35 cellular contexts compared by ENCODE assay signal in the genomic region with DNA sequence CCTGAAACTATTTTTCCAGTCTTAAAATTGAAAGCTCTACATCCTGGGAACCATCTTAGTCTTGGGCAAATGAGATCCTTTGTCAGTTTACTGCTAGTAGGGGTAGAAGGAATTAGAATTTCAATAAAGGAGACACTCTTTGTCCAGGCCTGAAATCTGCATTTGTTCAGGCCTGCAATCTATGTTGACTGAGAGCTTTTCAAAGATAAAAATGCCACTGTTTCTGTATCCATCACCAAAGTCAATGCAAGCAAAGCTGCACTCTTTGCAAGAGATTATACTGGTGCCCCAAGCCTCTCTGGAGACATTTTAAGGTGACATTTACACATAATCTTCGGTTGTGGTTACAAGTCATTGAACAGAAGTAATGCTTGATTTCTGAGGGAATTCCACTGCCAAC.
"Had no signal": no experiment of that assay in that cellular context is flagged by ENCODE, and none has a peak within 500 bp of the region (broad histone marks: within the 10 kb centered on the region; RNA-seq: fewer than 3 reads in every experiment).

No MANE protein-coding gene starts in this region.

- FAIRE-seq: bronchial epithelial cell, RCC 7860 had no signal

- H3K9me3 ChIP-seq: MG63 had no signal

- H3K27ac ChIP-seq: PC-9, VCaP had no signal

- H3K4me2 ChIP-seq: PC-9 had no signal

- DNase-seq: activated CD4-positive, alpha-beta memory T cell treated with anti-CD3 and anti-CD28 coated beads, Interleukin-2, amount 10 ng/mL, durations not matched to agents 7 days and 5 days; activated CD4-positive, alpha-beta T cell treated with anti-CD3 and anti-CD28 coated beads for 1 hour; activated CD4-positive, alpha-beta T cell treated with anti-CD3 and anti-CD28 coated beads for 48 hours; activated CD4-positive, CD25-positive, alpha-beta regulatory T cell; activated CD8-positive, alpha-beta memory T cell treated with anti-CD3 and anti-CD28 coated beads for 24 hours; activated CD8-positive, alpha-beta memory T cell treated with anti-CD3 and anti-CD28 coated beads, Interleukin-2, amount 10 ng/mL, durations not matched to agents 7 days and 5 days; activated CD8-positive, alpha-beta memory T cell treated with anti-CD3 and anti-CD28 coated beads, Interleukin-2, amount 50 U/mL, for 48 hours; activated effector memory CD4-positive, alpha-beta T cell treated with Interleukin-2 at 50 U/mL for 16 hours; activated naive CD4-positive, alpha-beta T cell treated with anti-CD3 and anti-CD28 coated beads, Interleukin-2, amount 10 ng/mL, durations not matched to agents 7 days and 5 days; activated naive CD8-positive, alpha-beta T cell treated with anti-CD3 and anti-CD28 coated beads, Interleukin-2, amount 50 U/mL, for 24 hours; activated T-cell treated with anti-CD3 and anti-CD28 coated beads, Interleukin-2, amount 50 U/mL, for 48 hours; anterior cingulate cortex; caudate nucleus; cerebellar nuclear complex; Kasumi-1; MG63; NCI-H1048; NCI-H146; NCI-H187; NCI-H2029 treated with DMSO at 0.1 percent for 48 hours; NCI-H2107; NCI-H2171; NCI-H510A; NCI-H526; NCI-H748 treated with DMSO at 0.1 percent for 48 hours; NK-92 treated with Interleukin-12 subunit alpha and Interleukin-12 subunit beta, amount 100 ng/mL, for 24 hours; PC-9; Right ventricle myocardium superior; SW 1271; T-helper 1 cell; T-helper 2 cell; T-helper 9 cell had no signal

- H3K4me3 ChIP-seq: MG63, PC-9 had no signal

- ATAC-seq: activated CD8-positive, alpha-beta memory T cell treated with anti-CD3 and anti-CD28 coated beads, Interleukin-2, amount 10 ng/mL, durations not matched to agents 7 days and 5 days; activated naive CD8-positive, alpha-beta T cell treated with anti-CD3 and anti-CD28 coated beads, Interleukin-2, amount 50 U/mL, for 24 hours had no signal

- H3K36me3 ChIP-seq: MG63 had no signal

- H2AFZ ChIP-seq: PC-9 had no signal

- H3K27me3 ChIP-seq: MG63 had no signal
